Comparison of ENCODE assay signal across 8 cellular contexts in the genomic region with DNA sequence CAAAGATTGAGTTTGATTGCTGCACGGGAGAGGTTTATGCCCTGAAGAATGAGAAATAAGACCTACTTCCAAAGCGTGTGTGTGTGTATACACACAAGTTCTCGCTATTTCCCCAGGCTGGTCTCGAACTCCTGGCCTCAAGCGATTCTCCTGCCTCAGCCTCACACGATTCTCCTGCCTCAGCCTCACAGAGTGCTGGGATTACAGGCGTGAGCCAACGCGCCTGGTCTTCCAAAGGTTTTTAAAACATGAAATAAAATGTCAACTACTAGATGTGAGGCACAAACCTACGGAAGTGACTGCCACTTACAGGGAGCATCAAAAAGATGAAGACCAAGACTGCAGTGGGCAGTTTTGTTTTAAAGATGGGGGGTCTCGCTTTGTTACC. TPM values are rescaled to one million over a fixed set of nuclear protein-coding genes. Genes with fewer than 3 reads are reported as not detected.
DNase-seq lines count a peak whose midpoint lies in the region; ATAC-seq, FAIRE-seq and TF ChIP-seq lines count a peak whose summit lies in the region.

No MANE protein-coding gene starts in this region.

- H2AFZ ChIP-seq in HepG2 (ENCODE audit: low read length) = peak overlapping the region; percentile 85

- H3K9me3 ChIP-seq in HepG2 (ENCODE audit: low read length) (no peaks in the 10 kb centered on the region), right lobe of liver (no peaks in the 10 kb centered on the region), mucosa of rectum (ENCODE audit: control insufficient read depth in 2 of 2, low read length in 2 of 2) (no peaks in the 10 kb centered on the region), uterus (no peaks in the 10 kb centered on the region)

- in situ Hi-C loops in HepG2 (cut with HindIII; ENCODE audit: extremely low pct_ligation_motif_present, low pct_unique_long_range_greater_than_20kb) = no loop called here

- no peaks in the 10 kb centered on the region; a peak in 1 of 5 replicates for H3K27me3 ChIP-seq in HepG2 (ENCODE audit: control insufficient read depth in 1 of 2, insufficient read depth in 2 of 2, low read length in 2 of 2)
- H3K27me3 ChIP-seq in right lobe of liver = no peaks in the 10 kb centered on the region
- no peaks in the 10 kb centered on the region for H3K27me3 ChIP-seq in mucosa of rectum (ENCODE audit: control insufficient read depth in 2 of 2, insufficient read depth in 2 of 2, low read length in 2 of 2)
- no peaks in the 10 kb centered on the region for H3K27me3 ChIP-seq in uterus

- TF ChIP-seq POLR2A in HepG2 (IDR thresholded peaks at IDR 0.05; ENCODE audit: insufficient read depth in 1 of 2, low read depth in 2 of 2, low read length in 2 of 2) = no peak
- no peak for TF ChIP-seq POLR2A in right lobe of liver (IDR thresholded peaks at IDR 0.05)
- TF ChIP-seq POLR2A in uterus (IDR thresholded peaks at IDR 0.05) = no peak

- intact Hi-C loops in HepG2 (cut with micrococcal nuclease; ENCODE audit: unreplicated experiment) = loop anchor here (1.0 to 5.0 kb wide), 2 partner anchors 58 to 115 kb away; a partner anchor contains a TSS
- intact Hi-C loops in right lobe of liver (cut with DNase I) = no loop called here
- intact Hi-C loops in uterus (cut with DNase I; ENCODE audit: low total_unique reads) = no loop called here

- no peak overlapping the region for H3K27ac ChIP-seq in HepG2 (ENCODE audit: extremely low read length, insufficient read depth, low read length)
- no peak overlapping the region for H3K27ac ChIP-seq in right lobe of liver
- H3K27ac ChIP-seq in angular gyrus (ENCODE audit: low read depth, low read length) = peak overlapping the region; percentile 35
- no peak overlapping the region for H3K27ac ChIP-seq in mucosa of rectum (ENCODE audit: low read depth in 2 of 2, low read length in 2 of 2)
- peak overlapping the region; percentile 41 to 92 for H3K27ac ChIP-seq in uterus

- H3K4me3 ChIP-seq in HepG2 (replicated peaks in 1 of 3; ENCODE audit: insufficient read depth in 1 of 3, low read depth in 2 of 3, low read length in 3 of 3) = peak overlapping the region; percentile 46 to 92 (median 76); a peak in 5 of 6 replicates
- H3K4me3 ChIP-seq in right lobe of liver = peak overlapping the region in 1 of 3 donors; percentile 72
- peak overlapping the region; percentile 89 to 94 for H3K4me3 ChIP-seq in mucosa of rectum (ENCODE audit: low read length in 2 of 2)
- H3K4me3 ChIP-seq in uterus = peak overlapping the region; percentile 58 to 76

- CTCF ChIA-PET in HepG2 (lab: Yijun Ruan, JAX; ENCODE audit: low intra/inter-chr PET ratio, low total read pairs) = no interaction called here

- H4K20me1 ChIP-seq in HepG2 (ENCODE audit: insufficient read depth, low read length) = no peaks in the 10 kb centered on the region

- H3K4me1 ChIP-seq in HepG2 (ENCODE audit: insufficient read depth, low read length) (peaks cover 42% of the 10 kb centered on the region), right lobe of liver (peaks cover 0 to 4% (median 0%) of the 10 kb centered on the region in 4 donors), mucosa of rectum (ENCODE audit: control insufficient read depth in 2 of 2, insufficient read depth in 2 of 2, low read length in 2 of 2) (peaks cover 4 to 5% of the 10 kb centered on the region in 2 donors), uterus (peaks cover 0 to 4% of the 10 kb centered on the region in 2 donors)

- DNase-seq in HepG2 (ENCODE audit: low spot score) (no peak), right lobe of liver (no peak), uterus (no peak)

- H3K36me3 ChIP-seq in HepG2 (replicated peaks in 1 of 2; ENCODE audit: control insufficient read depth in 1 of 2, insufficient read depth in 2 of 2, low read length in 2 of 2) (no peaks in the 10 kb centered on the region), right lobe of liver (no peaks in the 10 kb centered on the region), mucosa of rectum (ENCODE audit: control insufficient read depth in 2 of 2, insufficient read depth in 2 of 2, low read length in 2 of 2) (peaks cover 0 to 2% of the 10 kb centered on the region in 2 donors), uterus (no peaks in the 10 kb centered on the region)

- no peaks in the 10 kb centered on the region for H3K79me2 ChIP-seq in HepG2 (ENCODE audit: insufficient read depth, low read length)

- TF ChIP-seq RAD21 in HepG2 (CRISPR knock-in tag; IDR thresholded peaks at IDR 0.05) = no peak

- FAIRE-seq in HepG2 (lab: Jason Lieb, UNC) = no peak

- H3K9ac ChIP-seq in HepG2 (ENCODE audit: insufficient read depth, low read depth, low read length) = no peak overlapping the region
- no peak overlapping the region for H3K9ac ChIP-seq in mucosa of rectum (ENCODE audit: low read depth in 1 of 2, low read length in 2 of 2)

- ATAC-seq in HepG2 = no peak
- no peak for ATAC-seq in right lobe of liver
- ATAC-seq in HG03432 (IDR thresholded peaks at IDR 0.05; ENCODE audit: unreplicated experiment) = no peak
- no peak for ATAC-seq in HG03378 (IDR thresholded peaks at IDR 0.05; ENCODE audit: unreplicated experiment)
- no peak for ATAC-seq in GM19023 (IDR thresholded peaks at IDR 0.05; ENCODE audit: unreplicated experiment)

- 78% methylated on average over 11 of the region's 11 CpGs for WGBS in HepG2 (ENCODE audit: low lambda C conversion rate)
- 79% methylated on average over 11 of the region's 11 CpGs for WGBS in right lobe of liver (ENCODE audit: insufficient coverage, low coverage, low lambda C conversion rate, missing lambda C conversion rate)

- BruUV-seq in HepG2 (replicated peaks; lab: Mats Ljungman, UMichigan) = no TSS peak

- TF ChIP-seq EP300 in HepG2 (IDR thresholded peaks at IDR 0.05; ENCODE audit: low read depth in 2 of 2, low read length in 2 of 2) (no peak), HepG2 (CRISPR knock-in tag; IDR thresholded peaks at IDR 0.05; ENCODE audit: borderline replicate concordance) (no peak)

- POLR2A ChIA-PET in HepG2 (lab: Yijun Ruan, JAX) = interaction anchor here (0.6 to 1.8 kb wide), 2 partner anchors 30 to 57 kb away, joined by 3 to 14 read pairs; a partner anchor contains a TSS

- TF ChIP-seq CTCF in HepG2 (CRISPR knock-in tag; IDR thresholded peaks at IDR 0.05) (no peak), right lobe of liver (IDR thresholded peaks at IDR 0.05) (no peak), uterus (IDR thresholded peaks at IDR 0.05) (no peak)

- H3K4me2 ChIP-seq in HepG2 (ENCODE audit: low read depth, low read length) = peak overlapping the region; percentile 77

RNA-seq across cellular contexts. Expression of a gene that starts 0.6 kb away (rescaled TPM):
- total RNA-seq in HepG2 (2016; rRNA removed; fragmentation: Illumina TruSeq; extraction: Trizol) = 32.7 and 40.5 TPM in 2 replicates
- total RNA-seq in HepG2 (2016; cell fraction: cytosol; rRNA removed; fragmentation: Illumina TruSeq; extraction: Trizol; ENCODE audit: low read depth) = 16.5 and 22.9 TPM in 2 replicates
- total RNA-seq in HepG2 (2016; cell fraction: insoluble cytoplasmic fraction; rRNA removed; fragmentation: Illumina TruSeq; extraction: Trizol) = 32.7 and 45.6 TPM in 2 replicates
- total RNA-seq in HepG2 (2016; cell fraction: membrane; rRNA removed; fragmentation: Illumina TruSeq; extraction: Trizol) = 15.4 and 17.0 TPM in 2 replicates
- 23.2 and 28.9 TPM in 2 replicates for total RNA-seq in HepG2 (2016; cell fraction: nucleus; rRNA removed; fragmentation: Illumina TruSeq; extraction: Trizol)
- 36.0 and 47.3 TPM in 2 replicates for polyA plus RNA-seq in HepG2 (2011; rRNA removed)
- 26.2 and 34.9 TPM in 2 replicates for polyA plus RNA-seq in HepG2 (2011; cell fraction: cytosol; rRNA removed)
- 18.6 and 22.7 TPM in 2 replicates for polyA plus RNA-seq in HepG2 (2011; cell fraction: nucleus; rRNA removed)
- polyA plus RNA-seq in HepG2 (2012) = 23.8 and 31.6 TPM in 2 replicates
- 13.0 and 15.0 TPM in 2 replicates for polyA plus RNA-seq in HepG2 (2016; cell fraction: cytosol; fragmentation: Illumina TruSeq; extraction: Trizol; ENCODE audit: low read depth)
- 38.9 and 43.9 TPM in 2 replicates for polyA plus RNA-seq in HepG2 (2016; cell fraction: insoluble cytoplasmic fraction; fragmentation: Illumina TruSeq; extraction: Trizol; ENCODE audit: low read depth)
- polyA plus RNA-seq in HepG2 (2016; cell fraction: membrane; fragmentation: Illumina TruSeq; extraction: Trizol; ENCODE audit: low read depth) = 13.8 and 15.7 TPM in 2 replicates
- 24.6 and 25.4 TPM in 2 replicates for polyA plus RNA-seq in HepG2 (2016; cell fraction: nucleus; fragmentation: Illumina TruSeq; extraction: Trizol; ENCODE audit: insufficient read depth, low read depth)
- 9.5 and 16.6 TPM in 2 replicates for polyA minus RNA-seq in HepG2 (2011; rRNA and poly(A)+ RNA removed; ENCODE audit: low replicate concordance)
- 14.0 and 14.1 TPM in 2 replicates for polyA minus RNA-seq in HepG2 (2011; cell fraction: cytosol; rRNA and poly(A)+ RNA removed)
- 27.4 and 42.3 TPM in 2 replicates for polyA minus RNA-seq in HepG2 (2011; cell fraction: nucleus; rRNA and poly(A)+ RNA removed)
- total RNA-seq in right lobe of liver = 10 to 100 TPM; 13.0 to 35.3 (median 22.6) TPM
- total RNA-seq in uterus = 10 to 100 TPM; 36.5 to 59.9 (median 49.3) TPM

RNA-seq across cellular contexts. Expression of a gene that starts 57.5 kb away (rescaled TPM):
- total RNA-seq in HepG2 (2016; rRNA removed; fragmentation: Illumina TruSeq; extraction: Trizol) (80.1 and 130 TPM in 2 replicates), right lobe of liver (1 to 10 TPM; 5.6 to 9.9 (median 7.0) TPM), uterus (10 to 100 TPM in 3 of 4 donors, 1 to 10 TPM in 1; 5.6 to 49.4 (median 22.4) TPM)
- total RNA-seq in HepG2 (2016; cell fraction: cytosol; rRNA removed; fragmentation: Illumina TruSeq; extraction: Trizol; ENCODE audit: low read depth) = 15.1 and 15.2 TPM in 2 replicates
- 78.2 and 135 TPM in 2 replicates for total RNA-seq in HepG2 (2016; cell fraction: insoluble cytoplasmic fraction; rRNA removed; fragmentation: Illumina TruSeq; extraction: Trizol)
- 20.5 and 22.4 TPM in 2 replicates for total RNA-seq in HepG2 (2016; cell fraction: membrane; rRNA removed; fragmentation: Illumina TruSeq; extraction: Trizol)
- 36.4 and 40.5 TPM in 2 replicates for total RNA-seq in HepG2 (2016; cell fraction: nucleus; rRNA removed; fragmentation: Illumina TruSeq; extraction: Trizol)
- 29.4 and 50.6 TPM in 2 replicates for polyA plus RNA-seq in HepG2 (2011; rRNA removed)
- polyA plus RNA-seq in HepG2 (2011; cell fraction: cytosol; rRNA removed) = 22.0 and 25.7 TPM in 2 replicates
- 6.8 and 8.4 TPM in 2 replicates for polyA plus RNA-seq in HepG2 (2011; cell fraction: nucleus; rRNA removed)
- polyA plus RNA-seq in HepG2 (2012) = 35.0 and 41.4 TPM in 2 replicates
- 7.8 and 9.1 TPM in 2 replicates for polyA plus RNA-seq in HepG2 (2016; cell fraction: cytosol; fragmentation: Illumina TruSeq; extraction: Trizol; ENCODE audit: low read depth)
- polyA plus RNA-seq in HepG2 (2016; cell fraction: insoluble cytoplasmic fraction; fragmentation: Illumina TruSeq; extraction: Trizol; ENCODE audit: low read depth) = 103 and 119 TPM in 2 replicates
- 11.8 and 14.2 TPM in 2 replicates for polyA plus RNA-seq in HepG2 (2016; cell fraction: membrane; fragmentation: Illumina TruSeq; extraction: Trizol; ENCODE audit: low read depth)
- polyA plus RNA-seq in HepG2 (2016; cell fraction: nucleus; fragmentation: Illumina TruSeq; extraction: Trizol; ENCODE audit: insufficient read depth, low read depth) = 31.4 and 34.4 TPM in 2 replicates
- 12.3 and 26.8 TPM in 2 replicates for polyA minus RNA-seq in HepG2 (2011; rRNA and poly(A)+ RNA removed; ENCODE audit: low replicate concordance)
- 19.5 and 23.4 TPM in 2 replicates for polyA minus RNA-seq in HepG2 (2011; cell fraction: cytosol; rRNA and poly(A)+ RNA removed)
- 22.0 and 28.2 TPM in 2 replicates for polyA minus RNA-seq in HepG2 (2011; cell fraction: nucleus; rRNA and poly(A)+ RNA removed)

RNA-seq across cellular contexts. Expression of a gene that starts 57.6 kb away (rescaled TPM):
- total RNA-seq in HepG2 (2016; rRNA removed; fragmentation: Illumina TruSeq; extraction: Trizol) (28.4 and 43.3 TPM in 2 replicates), right lobe of liver (1 to 10 TPM in 3 of 6 experiments, under 1 TPM in 3; 0.33 to 2.8 (median 0.91) TPM), uterus (10 to 100 TPM in 1 of 4 donors, 1 to 10 TPM in 1, under 1 TPM in 2; 0.26 to 26.8 (median 1.2) TPM)
- total RNA-seq in HepG2 (2016; cell fraction: cytosol; rRNA removed; fragmentation: Illumina TruSeq; extraction: Trizol; ENCODE audit: low read depth) = 9.2 and 10.5 TPM in 2 replicates
- 27.2 and 43.8 TPM in 2 replicates for total RNA-seq in HepG2 (2016; cell fraction: insoluble cytoplasmic fraction; rRNA removed; fragmentation: Illumina TruSeq; extraction: Trizol)
- 18.1 and 20.1 TPM in 2 replicates for total RNA-seq in HepG2 (2016; cell fraction: membrane; rRNA removed; fragmentation: Illumina TruSeq; extraction: Trizol)
- total RNA-seq in HepG2 (2016; cell fraction: nucleus; rRNA removed; fragmentation: Illumina TruSeq; extraction: Trizol) = 42.1 and 44.8 TPM in 2 replicates
- 4.3 and 6.7 TPM in 2 replicates for polyA plus RNA-seq in HepG2 (2011; rRNA removed)
- 1.8 and 2.8 TPM in 2 replicates for polyA plus RNA-seq in HepG2 (2011; cell fraction: cytosol; rRNA removed)
- 6.8 and 6.9 TPM in 2 replicates for polyA plus RNA-seq in HepG2 (2011; cell fraction: nucleus; rRNA removed)
- polyA plus RNA-seq in HepG2 (2012) = 5.9 and 8.7 TPM in 2 replicates
- 5.9 and 6.6 TPM in 2 replicates for polyA plus RNA-seq in HepG2 (2016; cell fraction: cytosol; fragmentation: Illumina TruSeq; extraction: Trizol; ENCODE audit: low read depth)
- polyA plus RNA-seq in HepG2 (2016; cell fraction: insoluble cytoplasmic fraction; fragmentation: Illumina TruSeq; extraction: Trizol; ENCODE audit: low read depth) = 36.8 and 38.0 TPM in 2 replicates
- 13.0 and 14.4 TPM in 2 replicates for polyA plus RNA-seq in HepG2 (2016; cell fraction: membrane; fragmentation: Illumina TruSeq; extraction: Trizol; ENCODE audit: low read depth)
- 24.2 and 25.3 TPM in 2 replicates for polyA plus RNA-seq in HepG2 (2016; cell fraction: nucleus; fragmentation: Illumina TruSeq; extraction: Trizol; ENCODE audit: insufficient read depth, low read depth)
- polyA minus RNA-seq in HepG2 (2011; rRNA and poly(A)+ RNA removed; ENCODE audit: low replicate concordance) = 3.8 and 19.2 TPM in 2 replicates
- polyA minus RNA-seq in HepG2 (2011; cell fraction: cytosol; rRNA and poly(A)+ RNA removed) = 2.5 and 3.9 TPM in 2 replicates
- 33.8 and 47.3 TPM in 2 replicates for polyA minus RNA-seq in HepG2 (2011; cell fraction: nucleus; rRNA and poly(A)+ RNA removed)

Comparison
In these comparisons a context has a peak if more than half of its experiments do, and no peak if none do; other contexts are left out.
1. H3K27ac ChIP-seq: peak in angular gyrus (single experiment) and uterus (2 of 2); none in HepG2 (single experiment), right lobe of liver (0 of 3) and mucosa of rectum (0 of 2).